ENCODE assay signal across 8 cellular contexts in genomic region chr14:59188461-59189280, GRCh38. TPM values are rescaled to one million over a fixed set of nuclear protein-coding genes. Genes with fewer than 3 reads are reported as not detected.
DNase-seq lines count a peak whose midpoint lies in the region; ATAC-seq and TF ChIP-seq lines count a peak whose summit lies in the region.

Gene DAAM1 (plus strand): TSS chr14:59188667. CDS start chr14:59263478, 74,811 bp downstream.

- peaks cover 6% of the 10 kb centered on the region for H3K36me3 Mint-ChIP-seq in activated B cell treated with CpG ODN at 0.5 μM for 24 hours (ENCODE audit: low read depth)

- no peaks in the 10 kb centered on the region for H3K9me3 Mint-ChIP-seq in activated B cell treated with CpG ODN at 0.5 μM for 24 hours

- no peak for TF ChIP-seq CTCF in activated B cell treated with CpG ODN at 0.5 μM for 24 hours (IDR thresholded peaks at IDR 0.05)

- H3K27me3 Mint-ChIP-seq in activated B cell treated with CpG ODN at 0.5 μM for 24 hours: peaks cover 10% of the 10 kb centered on the region

- peak within 1 kb of the TSS; percentile 93 for H3K4me3 Mint-ChIP-seq in activated B cell treated with CpG ODN at 0.5 μM for 24 hours

- peak; percentile 97 for DNase-seq in AG08395 (ENCODE audit: low spot score)
- DNase-seq in NCI-H226: peak; percentile 99
- peak; percentile 85 for DNase-seq in activated B cell treated with CpG ODN at 0.5 μM for 24 hours
- peak; percentile 97 for DNase-seq in central memory CD4-positive, alpha-beta T cell
- DNase-seq in iris pigment epithelial cell (ENCODE audit: low read depth): peak; percentile 99
- DNase-seq in stimulated activated CD4-positive, alpha-beta T cell treated with anti-CD3 and anti-CD28 coated beads, Interleukin-12 subunit alpha, Interleukin-12 subunit beta, amount 100 ng/mL, for 4 hours: peak; percentile 89

- intact Hi-C loops in activated B cell treated with CpG ODN at 0.5 μM for 24 hours (cut with micrococcal nuclease): loop anchor here (1.0 to 5.0 kb wide), 17 partner anchors 13 to 1798 kb away; partner anchors contain the start of genes ACTR10, DACT1, GPR135 and JKAMP

- H3K4me1 Mint-ChIP-seq in activated B cell treated with CpG ODN at 0.5 μM for 24 hours: peaks cover 20% of the 10 kb centered on the region

- POLR2A ChIA-PET in activated B cell treated with CpG ODN at 0.5 μM for 24 hours (lab: Charles Lee): interaction anchor here (0.6 to 2.4 kb wide), 10 partner anchors 12 to 1060 kb away, joined by 3 to 12 read pairs (median 4); partner anchors contain the start of genes GPR135, JKAMP, L3HYPDH and PPM1A

- CTCF ChIA-PET in activated B cell treated with CpG ODN at 0.5 μM for 24 hours (lab: Charles Lee): interaction anchor here (0.7 to 2.0 kb wide), 6 partner anchors 44 to 296 kb away, joined by 3 to 6 read pairs (median 4); partner anchors contain the start of genes JKAMP and L3HYPDH

- peak within 1 kb of the TSS; percentile 87 for H3K27ac Mint-ChIP-seq in activated B cell treated with CpG ODN at 0.5 μM for 24 hours

- ATAC-seq in GM18909 (IDR thresholded peaks at IDR 0.05; ENCODE audit: poor library complexity, unreplicated experiment) (peak; percentile 90), HG03175 (IDR thresholded peaks at IDR 0.05; ENCODE audit: unreplicated experiment) (peak; percentile 87), activated B cell treated with CpG ODN at 0.5 μM for 24 hours (ENCODE audit: low read depth) (peak; percentile 91)

RNA-seq across cellular contexts. Expression of gene DAAM1, which starts in this region (rescaled TPM):
- 29.6 and 38.7 TPM in 2 replicates for total RNA-seq in activated B cell treated with CpG ODN at 0.5 μM for 24 hours

Comparison
In these comparisons a context has a peak if more than half of its experiments do, and no peak if none do; other contexts are left out.
1. Peak in every context shown above with its lines: DNase-seq and ATAC-seq.